In the genomic region with DNA sequence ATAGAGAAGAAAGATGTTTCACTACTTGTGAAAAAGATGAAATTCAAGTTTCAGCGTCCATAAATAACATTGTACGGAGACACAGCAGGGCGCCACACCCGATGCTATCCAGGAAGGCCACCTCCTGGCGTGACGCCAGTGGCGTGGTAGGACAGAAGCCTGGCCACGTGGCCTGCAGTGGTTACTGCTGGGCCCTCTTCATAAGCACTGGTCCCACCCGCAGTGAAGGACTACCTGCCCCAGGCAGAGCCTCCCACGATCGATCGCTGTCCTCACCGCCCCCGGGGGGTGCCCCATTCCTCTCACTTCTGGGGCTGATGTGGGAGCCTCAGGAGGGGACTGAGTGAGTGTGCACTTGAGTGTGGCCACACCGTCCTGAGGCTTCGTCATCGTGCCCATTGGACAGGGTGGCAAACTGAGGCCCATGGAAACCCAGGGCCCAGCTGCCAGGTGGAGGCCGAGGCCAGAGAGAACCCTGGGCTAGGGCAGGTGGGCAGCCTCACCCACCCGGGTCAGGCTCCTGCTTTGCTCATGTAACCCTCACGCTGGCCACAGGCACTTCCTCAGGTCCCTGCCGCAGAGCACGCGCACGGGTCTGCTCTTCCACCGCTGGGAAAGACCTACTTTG, we compare ENCODE assay signal across 1 cellular context.
TF ChIP-seq lines count a peak whose summit lies in the region.

No MANE protein-coding gene starts in this region.

TF ChIP-seq in K562, 482 proteins besides CTCF, POLR2A, EP300 and RAD21 (continued from another document and continues in another):
- TF ChIP-seq ZNF699 (CRISPR knock-in tag; IDR thresholded peaks at IDR 0.05; ENCODE audit: insufficient replicate concordance) (no peak), HDGF (IDR thresholded peaks at IDR 0.05) (peak; percentile 87; the same call in 1 of the 2 replicates), ZNF347 (CRISPR knock-in tag; IDR thresholded peaks at IDR 0.05; ENCODE audit: low read depth) (no peak), YBX1 (IDR thresholded peaks at IDR 0.05) (no peak), FOXO4 (CRISPR knock-in tag; IDR thresholded peaks at IDR 0.05) (no peak), GABPB2 (CRISPR knock-in tag; conservative IDR thresholded peaks at IDR 0.05) (no peak), HNRNPLL (IDR thresholded peaks at IDR 0.05; ENCODE audit: low read depth, low read length, poor library complexity, severe bottlenecking) (peak; percentile 31), TFAP4 (CRISPR knock-in tag; IDR thresholded peaks at IDR 0.05; ENCODE audit: borderline replicate concordance) (peak; percentile 63; the same call in 1 of the 2 replicates), L3MBTL2 (IDR thresholded peaks at IDR 0.05) (peak; percentile 96), ESRRA (IDR thresholded peaks at IDR 0.05; ENCODE audit: borderline replicate concordance, low read depth) (peak; percentile 69), GATAD2B (IDR thresholded peaks at IDR 0.05; ENCODE audit: borderline replicate concordance) (no peak), PCBP1 (IDR thresholded peaks at IDR 0.05; ENCODE audit: low read depth, low read length, poor library complexity, severe bottlenecking) (peak; percentile 57), RBM14 (IDR thresholded peaks at IDR 0.05; ENCODE audit: borderline replicate concordance, insufficient read depth, low read depth, low read length) (no peak), JUND (IDR thresholded peaks at IDR 0.05; ENCODE audit: borderline replicate concordance, low read depth, low read length) (peak; percentile 55), JUND (tag; IDR thresholded peaks at IDR 0.05; ENCODE audit: borderline replicate concordance, low read depth, low read length) (peak; percentile 57; the same call in 1 of the 3 replicates), ILK (tag; IDR thresholded peaks at IDR 0.05; ENCODE audit: borderline replicate concordance, low read depth) (no peak), TOE1 (IDR thresholded peaks at IDR 0.05; ENCODE audit: borderline replicate concordance) (peak; percentile 69), TOE1 (CRISPR knock-in tag; IDR thresholded peaks at IDR 0.05; ENCODE audit: borderline replicate concordance, low read depth) (no peak), CREB3L1 (IDR thresholded peaks at IDR 0.05; ENCODE audit: borderline replicate concordance, low read depth) (peak; percentile 91), MTA1 (IDR thresholded peaks at IDR 0.05; ENCODE audit: borderline replicate concordance) (no peak), ZNF232 (CRISPR knock-in tag; IDR thresholded peaks at IDR 0.05) (no peak), CREB3 (tag; conservative IDR thresholded peaks at IDR 0.05; ENCODE audit: low read depth) (0 out of 2 replicates have a peak, but pooled peaks have one; percentile 57), ZNF668 (CRISPR knock-in tag; IDR thresholded peaks at IDR 0.05) (no peak), FOXK2 (conservative IDR thresholded peaks at IDR 0.05 in 1 of 2, IDR thresholded peaks at IDR 0.05 in 1 of 2; ENCODE audit: low read depth in 2 of 2) (0 out of 4 replicates have a peak, but pooled peaks of 1 of the 2 experiments have one; percentile 40), ZBTB33 (CRISPR knock-in tag; IDR thresholded peaks at IDR 0.05) (peak; percentile 31; the same call in 1 of the 2 replicates), ATF7 (IDR thresholded peaks at IDR 0.05) (peak; percentile 62), ZNF174 (CRISPR knock-in tag; IDR thresholded peaks at IDR 0.05) (no peak), BRD9 (IDR thresholded peaks at IDR 0.05; ENCODE audit: low read depth, partially characterized antibody) (peak; percentile 81), NFIC (IDR thresholded peaks at IDR 0.05) (peak; percentile 99), TEAD1 (CRISPR knock-in tag; IDR thresholded peaks at IDR 0.05) (peak in 1 of 2 experiments; percentile 41; a peak in 1 of 4 replicates), MTF1 (CRISPR knock-in tag; IDR thresholded peaks at IDR 0.05; ENCODE audit: borderline replicate concordance) (no peak), ATF1 (CRISPR knock-in tag; IDR thresholded peaks at IDR 0.05) (no peak), ATF1 (tag; IDR thresholded peaks at IDR 0.05) (peak; percentile 74), ZBTB8A (IDR thresholded peaks at IDR 0.05; ENCODE audit: partially characterized antibody) (no peak), SP2 (IDR thresholded peaks at IDR 0.05; ENCODE audit: extremely low read depth, low read depth, low read length, poor library complexity, severe bottlenecking) (no peak), SRSF9 (IDR thresholded peaks at IDR 0.05; ENCODE audit: borderline replicate concordance, low read depth, low read length) (no peak), DACH1 (IDR thresholded peaks at IDR 0.05; ENCODE audit: partially characterized antibody) (no peak), NR2C2 (CRISPR knock-in tag; IDR thresholded peaks at IDR 0.05) (0 out of 2 replicates have a peak, but pooled peaks have one; percentile 29), NR2C2 (tag; IDR thresholded peaks at IDR 0.05) (no peak), RBM25 (IDR thresholded peaks at IDR 0.05; ENCODE audit: low read depth, low read length, severe bottlenecking) (peak; percentile 95), BACH1 (tag; IDR thresholded peaks at IDR 0.05) (no peak), CHD4 (IDR thresholded peaks at IDR 0.05; ENCODE audit: insufficient read depth, insufficient replicate concordance, low read depth, low read length, poor library complexity, severe bottlenecking) (peak; percentile 81), CBFA2T3 (IDR thresholded peaks at IDR 0.05) (peak; percentile 34; the same call in 1 of the 2 replicates), SUPT5H (IDR thresholded peaks at IDR 0.05) (peak; percentile 46; the same call in 1 of the 2 replicates), STAG1 (CRISPR knock-in tag; IDR thresholded peaks at IDR 0.05; ENCODE audit: borderline replicate concordance) (no peak), ELK1 (CRISPR knock-in tag; IDR thresholded peaks at IDR 0.05) (no peak), NCOA6 (IDR thresholded peaks at IDR 0.05) (no peak), KLF6 (CRISPR knock-in tag; IDR thresholded peaks at IDR 0.05; ENCODE audit: borderline replicate concordance) (peak; percentile 36; the same call in 1 of the 2 replicates)
- TF ChIP-seq, protein P1, sequence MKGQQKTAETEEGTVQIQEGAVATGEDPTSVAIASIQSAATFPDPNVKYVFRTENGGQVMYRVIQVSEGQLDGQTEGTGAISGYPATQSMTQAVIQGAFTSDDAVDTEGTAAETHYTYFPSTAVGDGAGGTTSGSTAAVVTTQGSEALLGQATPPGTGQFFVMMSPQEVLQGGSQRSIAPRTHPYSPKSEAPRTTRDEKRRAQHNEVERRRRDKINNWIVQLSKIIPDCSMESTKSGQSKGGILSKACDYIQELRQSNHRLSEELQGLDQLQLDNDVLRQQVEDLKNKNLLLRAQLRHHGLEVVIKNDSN (CRISPR knock-in tag; IDR thresholded peaks at IDR 0.05): peak; percentile 94
- TF ChIP-seq, protein P2, sequence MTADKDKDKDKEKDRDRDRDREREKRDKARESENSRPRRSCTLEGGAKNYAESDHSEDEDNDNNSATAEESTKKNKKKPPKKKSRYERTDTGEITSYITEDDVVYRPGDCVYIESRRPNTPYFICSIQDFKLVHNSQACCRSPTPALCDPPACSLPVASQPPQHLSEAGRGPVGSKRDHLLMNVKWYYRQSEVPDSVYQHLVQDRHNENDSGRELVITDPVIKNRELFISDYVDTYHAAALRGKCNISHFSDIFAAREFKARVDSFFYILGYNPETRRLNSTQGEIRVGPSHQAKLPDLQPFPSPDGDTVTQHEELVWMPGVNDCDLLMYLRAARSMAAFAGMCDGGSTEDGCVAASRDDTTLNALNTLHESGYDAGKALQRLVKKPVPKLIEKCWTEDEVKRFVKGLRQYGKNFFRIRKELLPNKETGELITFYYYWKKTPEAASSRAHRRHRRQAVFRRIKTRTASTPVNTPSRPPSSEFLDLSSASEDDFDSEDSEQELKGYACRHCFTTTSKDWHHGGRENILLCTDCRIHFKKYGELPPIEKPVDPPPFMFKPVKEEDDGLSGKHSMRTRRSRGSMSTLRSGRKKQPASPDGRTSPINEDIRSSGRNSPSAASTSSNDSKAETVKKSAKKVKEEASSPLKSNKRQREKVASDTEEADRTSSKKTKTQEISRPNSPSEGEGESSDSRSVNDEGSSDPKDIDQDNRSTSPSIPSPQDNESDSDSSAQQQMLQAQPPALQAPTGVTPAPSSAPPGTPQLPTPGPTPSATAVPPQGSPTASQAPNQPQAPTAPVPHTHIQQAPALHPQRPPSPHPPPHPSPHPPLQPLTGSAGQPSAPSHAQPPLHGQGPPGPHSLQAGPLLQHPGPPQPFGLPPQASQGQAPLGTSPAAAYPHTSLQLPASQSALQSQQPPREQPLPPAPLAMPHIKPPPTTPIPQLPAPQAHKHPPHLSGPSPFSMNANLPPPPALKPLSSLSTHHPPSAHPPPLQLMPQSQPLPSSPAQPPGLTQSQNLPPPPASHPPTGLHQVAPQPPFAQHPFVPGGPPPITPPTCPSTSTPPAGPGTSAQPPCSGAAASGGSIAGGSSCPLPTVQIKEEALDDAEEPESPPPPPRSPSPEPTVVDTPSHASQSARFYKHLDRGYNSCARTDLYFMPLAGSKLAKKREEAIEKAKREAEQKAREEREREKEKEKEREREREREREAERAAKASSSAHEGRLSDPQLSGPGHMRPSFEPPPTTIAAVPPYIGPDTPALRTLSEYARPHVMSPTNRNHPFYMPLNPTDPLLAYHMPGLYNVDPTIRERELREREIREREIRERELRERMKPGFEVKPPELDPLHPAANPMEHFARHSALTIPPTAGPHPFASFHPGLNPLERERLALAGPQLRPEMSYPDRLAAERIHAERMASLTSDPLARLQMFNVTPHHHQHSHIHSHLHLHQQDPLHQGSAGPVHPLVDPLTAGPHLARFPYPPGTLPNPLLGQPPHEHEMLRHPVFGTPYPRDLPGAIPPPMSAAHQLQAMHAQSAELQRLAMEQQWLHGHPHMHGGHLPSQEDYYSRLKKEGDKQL (CRISPR knock-in tag; IDR thresholded peaks at IDR 0.05; ENCODE audit: borderline replicate concordance): no peak
- TF ChIP-seq, protein P3, sequence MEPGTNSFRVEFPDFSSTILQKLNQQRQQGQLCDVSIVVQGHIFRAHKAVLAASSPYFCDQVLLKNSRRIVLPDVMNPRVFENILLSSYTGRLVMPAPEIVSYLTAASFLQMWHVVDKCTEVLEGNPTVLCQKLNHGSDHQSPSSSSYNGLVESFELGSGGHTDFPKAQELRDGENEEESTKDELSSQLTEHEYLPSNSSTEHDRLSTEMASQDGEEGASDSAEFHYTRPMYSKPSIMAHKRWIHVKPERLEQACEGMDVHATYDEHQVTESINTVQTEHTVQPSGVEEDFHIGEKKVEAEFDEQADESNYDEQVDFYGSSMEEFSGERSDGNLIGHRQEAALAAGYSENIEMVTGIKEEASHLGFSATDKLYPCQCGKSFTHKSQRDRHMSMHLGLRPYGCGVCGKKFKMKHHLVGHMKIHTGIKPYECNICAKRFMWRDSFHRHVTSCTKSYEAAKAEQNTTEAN (CRISPR knock-in tag; IDR thresholded peaks at IDR 0.05): 0 out of 2 replicates have a peak, but pooled peaks have one; percentile 54
